29 cellular contexts compared by ENCODE assay signal in the genomic region with DNA sequence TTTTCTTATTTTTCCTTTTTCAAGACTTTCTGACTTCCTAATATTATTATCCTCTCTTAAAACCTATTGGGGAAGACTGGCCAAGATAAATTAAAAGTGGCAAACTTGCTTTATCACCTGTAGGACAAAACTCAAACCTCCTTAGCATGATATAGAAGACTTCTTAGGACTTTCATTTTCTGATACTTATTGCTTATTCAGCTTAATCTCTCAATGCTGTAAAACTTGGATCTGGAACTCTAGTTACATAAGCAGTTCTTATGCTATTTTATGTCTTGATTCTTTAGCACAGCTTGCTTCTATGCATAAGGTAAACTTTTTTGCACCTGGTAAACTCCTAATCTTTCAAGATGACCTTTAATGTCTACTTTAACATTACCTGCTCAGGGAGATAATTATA.
"Had no signal": no experiment of that assay in that cellular context is flagged by ENCODE, and none has a peak within 500 bp of the region (broad histone marks: within the 10 kb centered on the region; RNA-seq: fewer than 3 reads in every experiment).

No MANE protein-coding gene starts in this region.

- H3K4me1 ChIP-seq: neural progenitor cell, parathyroid adenoma, prostate gland, spleen, suprapubic skin, testis, transverse colon, upper lobe of right lung, vagina had no signal

- H3K9ac ChIP-seq: neural progenitor cell, parathyroid adenoma had no signal

- H3K27ac ChIP-seq: neural progenitor cell, ovary, parathyroid adenoma, prostate gland, skin epidermis, spleen, suprapubic skin, testis, tibial artery, transverse colon, upper lobe of right lung, vagina had no signal

- H3K9me3 ChIP-seq: ovary, prostate gland, suprapubic skin, testis, tibial artery, transverse colon, upper lobe of right lung, vagina had no signal

- ATAC-seq: naive thymus-derived CD4-positive, alpha-beta T cell; natural killer cell; right cardiac atrium; sciatic nerve; stimulated activated memory B cell treated with anti-CD40 and anti-IgM and Interleukin-4, amounts not matched to agents 10 μg/mL and 1 μg/mL and 100 μg/mL, for 72 hours; stimulated activated naive CD8-positive, alpha-beta T cell treated with anti-CD3 and anti-CD28 coated beads, Interleukin-15, amount 100 ng/mL, for 72 hours; stimulated activated naive CD8-positive, alpha-beta T cell treated with anti-CD3 and anti-CD28 coated beads, Interleukin-15, Interleukin-2, amounts not matched to agents 100 U/mL and 50 U/mL, for 24 hours; upper lobe of right lung had no signal

- H2AFZ ChIP-seq: neural progenitor cell, parathyroid adenoma had no signal

- H3K4me2 ChIP-seq: neural progenitor cell, smooth muscle cell had no signal

- H3K27me3 ChIP-seq: neural progenitor cell, ovary, spleen, suprapubic skin, testis, tibial artery, transverse colon, upper lobe of right lung, vagina had no signal

- H3K79me2 ChIP-seq: parathyroid adenoma had no signal

- FAIRE-seq: urothelium cell line had no signal

- H3K36me3 ChIP-seq: neural progenitor cell, ovary, prostate gland, spleen, suprapubic skin, tibial artery, transverse colon, upper lobe of right lung, vagina had no signal

- DNase-seq: naive thymus-derived CD4-positive, alpha-beta T cell; natural killer cell; occipital lobe; ovary; right cardiac atrium; spleen; stimulated activated CD4-positive, alpha-beta T cell treated with anti-CD3 and anti-CD28 coated beads, Interleukin-12 subunit alpha, Interleukin-12 subunit beta, amount 100 ng/mL, for 4 hours; stimulated activated CD4-positive, alpha-beta T cell treated with anti-CD3 and anti-CD28 coated beads, Interleukin-1b, Interleukin-23, amount 100 ng/mL, for 48 hours; stimulated activated CD4-positive, alpha-beta T cell treated with anti-CD3 and anti-CD28 coated beads, Interleukin-4, amount 100 ng/mL, for 1 hour; stimulated activated CD4-positive, alpha-beta T cell treated with anti-CD3 and anti-CD28 coated beads, Interleukin-4, amount 100 ng/mL, for 4 hours; stimulated activated CD8-positive, alpha-beta memory T cell treated with anti-CD3 and anti-CD28 coated beads, Interleukin-4, amount 100 ng/mL, for 48 hours; stimulated activated naive CD4-positive, alpha-beta T cell; stimulated activated naive CD8-positive, alpha-beta T cell treated with anti-CD3 and anti-CD28 coated beads, Interleukin-15, amount 100 ng/mL, for 72 hours; stimulated activated naive CD8-positive, alpha-beta T cell treated with anti-CD3 and anti-CD28 coated beads, Interleukin-15, Interleukin-2, amounts not matched to agents 100 U/mL and 50 U/mL, for 24 hours; substantia nigra; testis; tibial artery; transverse colon; upper lobe of right lung had no signal

- H3K4me3 ChIP-seq: neural progenitor cell, ovary, prostate gland, skin epidermis, smooth muscle cell, spleen, suprapubic skin, testis, tibial artery, transverse colon, upper lobe of right lung, vagina had no signal
